In the genomic region with DNA sequence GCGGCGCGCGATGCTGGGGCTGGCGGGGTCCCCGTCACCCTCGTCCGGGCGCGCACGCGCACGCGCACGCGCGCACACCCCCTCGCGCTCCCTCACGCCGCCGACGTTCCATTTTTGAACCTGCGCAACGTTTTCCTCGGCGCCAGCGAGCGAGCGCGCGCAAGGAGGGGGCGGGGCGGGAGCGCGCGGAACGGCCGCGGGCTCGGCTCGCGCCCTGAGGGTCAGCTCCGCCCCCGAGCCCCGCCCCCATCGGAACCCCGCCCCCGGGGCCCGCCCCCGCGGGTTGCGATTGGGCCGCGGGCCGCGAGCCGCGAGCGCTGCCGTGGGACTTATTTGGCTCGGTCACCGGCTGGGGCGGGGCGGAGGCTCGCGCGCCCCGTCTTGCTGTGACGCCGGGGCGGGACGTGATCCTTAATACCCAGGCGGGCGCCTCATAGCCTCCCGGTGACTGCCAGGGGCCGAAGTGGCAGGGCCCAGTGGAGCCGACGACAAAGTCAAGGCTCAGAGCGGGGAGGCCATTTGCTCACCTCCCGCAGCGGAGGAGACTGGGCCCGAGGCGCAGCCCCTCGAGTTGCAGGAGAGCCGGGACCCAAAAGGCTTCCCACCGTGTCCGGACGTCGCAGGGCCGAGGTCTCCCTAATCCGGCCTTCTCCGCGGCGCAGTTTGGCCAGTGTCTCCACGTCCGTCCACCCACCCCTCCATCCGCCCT, we compare ENCODE assay signal across 7 cellular contexts. TPM values are rescaled to one million over a fixed set of nuclear protein-coding genes. Genes with fewer than 3 reads are reported as not detected.
DNase-seq lines count a peak whose midpoint lies in the region; ATAC-seq and TF ChIP-seq lines count a peak whose summit lies in the region.

A gene (minus strand): TSS at position 170 of the 709 bp plus-strand sequence. CDS start 236 bp downstream, outside the sequence.

- peaks cover 51% of the 10 kb centered on the region for H3K4me1 ChIP-seq in body of pancreas
- H3K4me1 ChIP-seq in iPS-15b (ENCODE audit: control insufficient read depth, insufficient read depth, low read length), result peaks cover 7% of the 10 kb centered on the region
- H3K4me1 ChIP-seq in skeletal muscle satellite cell (ENCODE audit: control insufficient read depth, insufficient read depth, low read length), result peaks cover 12% of the 10 kb centered on the region

- 1% methylated on average over 50 of the region's 98 CpGs; no CpG with 5 or more reads in 1 of the 2 donors for WGBS in body of pancreas, 2 donors

- H3K36me3 ChIP-seq in body of pancreas (replicated peaks in 1 of 2; ENCODE audit: insufficient read depth in 1 of 2, low read depth in 2 of 2), result no peaks in the 10 kb centered on the region
- no peaks in the 10 kb centered on the region for H3K36me3 ChIP-seq in iPS-15b (ENCODE audit: control insufficient read depth, insufficient read depth, low read length)
- no peaks in the 10 kb centered on the region for H3K36me3 ChIP-seq in skeletal muscle satellite cell (ENCODE audit: insufficient read depth, low read length)

- peak; percentile 69 to 87 (median 83) for TF ChIP-seq POLR2A in body of pancreas (IDR thresholded peaks at IDR 0.05)

- no peaks in the 10 kb centered on the region for H3K9me3 ChIP-seq in body of pancreas
- H3K9me3 ChIP-seq in iPS-15b (ENCODE audit: control insufficient read depth, insufficient read depth, low read length), result no peaks in the 10 kb centered on the region
- no peaks in the 10 kb centered on the region for H3K9me3 ChIP-seq in skeletal muscle satellite cell (replicated peaks; ENCODE audit: low read length)

- ATAC-seq in GM18502 (IDR thresholded peaks at IDR 0.05; ENCODE audit: poor library complexity, unreplicated experiment), result peak; percentile 67
- ATAC-seq in HG02840 (IDR thresholded peaks at IDR 0.05; ENCODE audit: low FRiP score, unreplicated experiment), result peak; percentile 73
- peak; percentile 89 for ATAC-seq in body of pancreas

- peak within 1 kb of the TSS; percentile 95 for H3K4me2 ChIP-seq in skeletal muscle satellite cell (ENCODE audit: low read length)

- H3K4me3 ChIP-seq in body of pancreas, result peak within 1 kb of the TSS; percentile 56 to 86
- H3K4me3 ChIP-seq in iPS-15b (ENCODE audit: low read depth, low read length), result peak within 1 kb of the TSS; percentile 77
- peak within 1 kb of the TSS; percentile 72 for H3K4me3 ChIP-seq in skeletal muscle satellite cell (ENCODE audit: low read length)

- intact Hi-C loops in body of pancreas (cut with DNase I), result no loop called here

- H3K27me3 ChIP-seq in body of pancreas, result peaks cover 0 to 10% of the 10 kb centered on the region in 2 donors
- peaks cover 24% of the 10 kb centered on the region for H3K27me3 ChIP-seq in iPS-15b (ENCODE audit: control insufficient read depth, insufficient read depth, low read length)
- peaks cover 41% of the 10 kb centered on the region for H3K27me3 ChIP-seq in skeletal muscle satellite cell (ENCODE audit: control insufficient read depth, insufficient read depth, low read length)

- peak; percentile 16 for DNase-seq in NCI-H187 treated with DMSO at 0.1 percent for 48 hours (lab: John Stamatoyannopoulos, UW)
- peak; percentile 85 for DNase-seq in UCSD-AML1 (lab: John Stamatoyannopoulos, UW; ENCODE audit: unreplicated experiment)
- DNase-seq in body of pancreas, result peak; percentile 95 to 97 (median 96)

- TF ChIP-seq CTCF in body of pancreas (IDR thresholded peaks at IDR 0.05), result no peak

- H3K9ac ChIP-seq in iPS-15b (ENCODE audit: low read depth, low read length) (peak within 1 kb of the TSS; percentile 60), skeletal muscle satellite cell (ENCODE audit: low read depth, low read length) (peak within 1 kb of the TSS; percentile 70)

- H3K27ac ChIP-seq in body of pancreas, result peak within 1 kb of the TSS; percentile 76 to 90 (median 86)

RNA-seq across cellular contexts. Expression of the gene that starts here (rescaled TPM):
- total RNA-seq in body of pancreas, result 10 to 100 TPM; 38.1 to 41.2 TPM
- total RNA-seq in skeletal muscle satellite cell (2012; rRNA removed), result 1.8 and 2.2 TPM in 2 replicates

Comparison
In these comparisons a context has a peak if more than half of its experiments do, and no peak if none do; other contexts are left out.
1. Peak in every context shown above with its lines: DNase-seq, ATAC-seq, H3K4me3 ChIP-seq and H3K27ac ChIP-seq.
2. DNase-seq: peak in every context shown above with its lines; median percentile 96 in body of pancreas; 85 in UCSD-AML1; 16 in NCI-H187 treated with DMSO at 0.1 percent for 48 hours.